1 cellular context compared by ENCODE assay signal in the genomic region with DNA sequence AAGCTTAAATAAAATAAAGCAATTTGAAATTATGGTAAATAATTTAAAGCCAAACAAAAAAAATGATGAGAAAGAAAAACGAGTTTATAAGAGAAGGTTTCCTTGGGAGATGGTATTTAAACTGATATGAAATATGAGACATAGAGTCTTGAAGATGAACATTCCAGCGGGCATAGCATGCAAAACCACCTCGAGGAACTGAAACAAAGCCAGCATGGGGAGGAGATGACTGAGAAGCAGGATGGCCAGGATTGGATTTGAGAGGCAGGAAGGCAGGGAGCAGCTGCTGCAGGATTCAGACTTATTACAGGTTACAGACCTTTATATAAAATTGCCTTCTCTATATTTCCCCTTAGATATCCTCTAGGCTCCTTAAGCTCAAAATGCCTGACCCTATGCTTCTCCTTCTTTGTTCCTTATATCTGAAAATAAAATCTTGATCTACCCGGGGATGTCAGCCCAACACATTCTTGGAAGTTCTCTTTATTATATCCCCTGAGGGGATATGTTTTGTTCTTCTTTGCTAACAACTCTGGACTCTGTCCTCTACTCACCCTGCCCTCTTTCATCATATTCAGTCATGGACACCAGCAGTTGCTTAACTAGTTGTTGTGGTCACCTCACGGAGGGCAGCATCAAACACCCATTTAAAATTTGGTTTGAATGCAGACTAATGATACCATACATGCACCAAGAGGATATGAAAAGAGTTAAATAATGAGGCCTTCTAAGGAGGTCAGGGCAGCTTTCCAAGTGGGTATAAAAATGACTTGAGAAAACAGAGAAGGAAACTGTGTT.
TF ChIP-seq lines count a peak whose summit lies in the region.

No MANE protein-coding gene starts in this region.

TF ChIP-seq in IMR-90, 13 proteins besides CTCF, POLR2A, EP300 and RAD21:
- TF ChIP-seq, protein P1, sequence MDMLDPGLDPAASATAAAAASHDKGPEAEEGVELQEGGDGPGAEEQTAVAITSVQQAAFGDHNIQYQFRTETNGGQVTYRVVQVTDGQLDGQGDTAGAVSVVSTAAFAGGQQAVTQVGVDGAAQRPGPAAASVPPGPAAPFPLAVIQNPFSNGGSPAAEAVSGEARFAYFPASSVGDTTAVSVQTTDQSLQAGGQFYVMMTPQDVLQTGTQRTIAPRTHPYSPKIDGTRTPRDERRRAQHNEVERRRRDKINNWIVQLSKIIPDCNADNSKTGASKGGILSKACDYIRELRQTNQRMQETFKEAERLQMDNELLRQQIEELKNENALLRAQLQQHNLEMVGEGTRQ (IDR thresholded peaks at IDR 0.05; ENCODE audit: low read depth, low read length): no peak
- no peak for TF ChIP-seq RCOR1 (IDR thresholded peaks at IDR 0.05; ENCODE audit: insufficient replicate concordance, low read length)
- TF ChIP-seq FOS (IDR thresholded peaks at IDR 0.05; ENCODE audit: low read depth, low read length): no peak
- no peak for TF ChIP-seq SMC3 (IDR thresholded peaks at IDR 0.05; ENCODE audit: low read depth, low read length)
- TF ChIP-seq CHD1 (IDR thresholded peaks at IDR 0.05; ENCODE audit: low read depth, low read length): no peak
- TF ChIP-seq NFE2L2 (IDR thresholded peaks at IDR 0.05; ENCODE audit: low read depth, low read length): no peak
TF ChIP-seq in IMR-90: peak in this region for 0.
